ENCODE assay signal across 29 cellular contexts in genomic region chr15:86203462-86203861, GRCh38.
"Had no signal": no experiment of that assay in that cellular context is flagged by ENCODE, and none has a peak within 500 bp of the region (broad histone marks: within the 10 kb centered on the region; RNA-seq: fewer than 3 reads in every experiment).

No MANE protein-coding gene starts in this region.

- H3K4me1 Mint-ChIP-seq: activated naive CD8-positive, alpha-beta T cell treated with anti-CD3 and anti-CD28 coated beads for 36 hours had no signal

- H3K4me3 Mint-ChIP-seq: activated naive CD8-positive, alpha-beta T cell treated with anti-CD3 and anti-CD28 coated beads for 36 hours; activated T-cell treated with anti-CD3 and anti-CD28 coated beads, Interleukin-2, amount 50 U/mL, for 72 hours; effector memory CD8-positive, alpha-beta T cell; natural killer cell treated with Interleukin-12 subunit alpha and Interleukin-12 subunit beta and Interleukin-15 and Interleukin-18, amount 100 ng/mL, for 72 hours had no signal

- H3K4me3 ChIP-seq: adrenal gland, ascending aorta, gastrocnemius medialis, mucosa of descending colon, tibial nerve had no signal

- H3K27ac ChIP-seq: adrenal gland, ascending aorta, brain microvascular endothelial cell, gastrocnemius medialis, tibial nerve, VCaP had no signal

- FAIRE-seq: keratinocyte, TTC549 had no signal

- H3K9me3 Mint-ChIP-seq: activated T-cell treated with anti-CD3 and anti-CD28 coated beads, Interleukin-2, amount 50 U/mL, for 72 hours; natural killer cell treated with Interleukin-12 subunit alpha and Interleukin-12 subunit beta and Interleukin-15 and Interleukin-18, amount 100 ng/mL, for 72 hours had no signal

- ATAC-seq: activated T-cell treated with anti-CD3 and anti-CD28 coated beads, Interleukin-2, amount 50 U/mL, for 72 hours; effector memory CD8-positive, alpha-beta T cell; gastrocnemius medialis; left cardiac atrium; left ventricle myocardium superior; mucosa of descending colon; natural killer cell treated with Interleukin-12 subunit alpha and Interleukin-12 subunit beta and Interleukin-15 and Interleukin-18, amount 100 ng/mL, for 72 hours; right cardiac atrium had no signal

- H3K4me1 ChIP-seq: adrenal gland, ascending aorta, tibial nerve had no signal

- H3K9me3 ChIP-seq: adrenal gland, ascending aorta, gastrocnemius medialis, mucosa of descending colon, tibial nerve had no signal

- H3K27ac Mint-ChIP-seq: activated naive CD8-positive, alpha-beta T cell treated with anti-CD3 and anti-CD28 coated beads for 36 hours; activated T-cell treated with anti-CD3 and anti-CD28 coated beads, Interleukin-2, amount 50 U/mL, for 72 hours; effector memory CD8-positive, alpha-beta T cell; natural killer cell treated with Interleukin-12 subunit alpha and Interleukin-12 subunit beta and Interleukin-15 and Interleukin-18, amount 100 ng/mL, for 72 hours had no signal

- H3K36me3 ChIP-seq: adrenal gland, ascending aorta, brain microvascular endothelial cell, gastrocnemius medialis, tibial nerve had no signal

- H3K27me3 ChIP-seq: adrenal gland, ascending aorta, brain microvascular endothelial cell, gastrocnemius medialis, tibial nerve had no signal

- DNase-seq: activated CD4-positive, alpha-beta T cell treated with anti-CD3 and anti-CD28 coated beads for 4 hours; activated CD4-positive, alpha-beta T cell treated with anti-CD3 and anti-CD28 coated beads, Interleukin-2, amount 50 U/mL, for 4 hours; activated effector memory CD4-positive, alpha-beta T cell treated with Interleukin-2 at 50 U/mL for 16 hours; activated naive CD4-positive, alpha-beta T cell treated with Interleukin-2 at 50 U/mL for 16 hours; activated naive CD8-positive, alpha-beta T cell treated with anti-CD3 and anti-CD28 coated beads for 36 hours; activated T-cell treated with anti-CD3 and anti-CD28 coated beads for 4 hours; activated T-cell treated with anti-CD3 and anti-CD28 coated beads, Interleukin-2, amount 50 U/mL, for 72 hours; adrenal gland; brain microvascular endothelial cell; cortex of kidney; effector memory CD8-positive, alpha-beta T cell; erythroblast; gastrocnemius medialis; head of caudate nucleus; hippocampal formation; left cardiac atrium; left ventricle myocardium superior; mucosa of descending colon; posterior cingulate gyrus; right cardiac atrium; stimulated activated CD4-positive, alpha-beta T cell treated with anti-CD3 and anti-CD28 coated beads, Interleukin-15, amount 100 ng/mL, for 24 hours; stimulated activated CD4-positive, alpha-beta T cell treated with anti-CD3 and anti-CD28 coated beads, Interleukin-2, amount 100 ng/mL, for 24 hours; stimulated activated naive CD4-positive, alpha-beta T cell had no signal

- H3K36me3 Mint-ChIP-seq: activated naive CD8-positive, alpha-beta T cell treated with anti-CD3 and anti-CD28 coated beads for 36 hours; natural killer cell treated with Interleukin-12 subunit alpha and Interleukin-12 subunit beta and Interleukin-15 and Interleukin-18, amount 100 ng/mL, for 72 hours had no signal
